In genomic region chr2:56390644-56391043, GRCh38 we compare ENCODE assay signal across 31 cellular contexts.
"Had no signal": no experiment of that assay in that cellular context is flagged by ENCODE, and none has a peak within 500 bp of the region (broad histone marks: within the 10 kb centered on the region; RNA-seq: fewer than 3 reads in every experiment).

No MANE protein-coding gene starts in this region.

- H3K27ac Mint-ChIP-seq: activated CD4-positive, alpha-beta memory T cell treated with anti-CD3 and anti-CD28 coated beads for 36 hours; activated CD4-positive, alpha-beta T cell treated with anti-CD3 and anti-CD28 coated beads for 36 hours; activated CD4-positive, alpha-beta T cell treated with anti-CD3 and anti-CD28 coated beads, Interleukin-2, amount 10 ng/mL, durations not matched to agents 24 days and 14 days; activated CD8-positive, alpha-beta memory T cell treated with anti-CD3 and anti-CD28 coated beads, Interleukin-2, amount 10 ng/mL, durations not matched to agents 7 days and 5 days; activated CD8-positive, alpha-beta T cell treated with anti-CD3 and anti-CD28 coated beads, Interleukin-2, amount 10 ng/mL, durations not matched to agents 7 days and 5 days; activated naive CD8-positive, alpha-beta T cell; activated T-helper 1 cell treated with anti-CD3 and anti-CD28 coated beads, Interleukin-12 subunit alpha, Interleukin-12 subunit beta, Interleukin-2, Interleukin-4 antibody, amounts not matched to agents 30 ng/mL and 10 ng/mL and 1 ng/mL, durations not matched to agents 14 hours and 24 hours and 36 hours; activated T-helper 2 cell treated with anti-CD3 and anti-CD28 coated beads, Interferon-gamma antibody, Interleukin-2, Interleukin-4, amounts not matched to agents 10 μg/mL and 5 μg/mL and 100 μg/mL, durations not matched to agents 14 hours and 24 hours and 36 hours; effector memory CD8-positive, alpha-beta T cell had no signal

- FAIRE-seq: astrocyte, colon had no signal

- H3K4me3 Mint-ChIP-seq: activated CD4-positive, alpha-beta memory T cell treated with anti-CD3 and anti-CD28 coated beads for 36 hours; activated CD4-positive, alpha-beta T cell treated with anti-CD3 and anti-CD28 coated beads for 36 hours; activated CD4-positive, alpha-beta T cell treated with anti-CD3 and anti-CD28 coated beads, Interleukin-2, amount 10 ng/mL, durations not matched to agents 24 days and 14 days; activated CD8-positive, alpha-beta memory T cell treated with anti-CD3 and anti-CD28 coated beads, Interleukin-2, amount 10 ng/mL, durations not matched to agents 7 days and 5 days; activated CD8-positive, alpha-beta T cell treated with anti-CD3 and anti-CD28 coated beads, Interleukin-2, amount 10 ng/mL, durations not matched to agents 7 days and 5 days; activated naive CD8-positive, alpha-beta T cell; activated T-helper 1 cell treated with anti-CD3 and anti-CD28 coated beads, Interleukin-12 subunit alpha, Interleukin-12 subunit beta, Interleukin-2, Interleukin-4 antibody, amounts not matched to agents 30 ng/mL and 10 ng/mL and 1 ng/mL, durations not matched to agents 14 hours and 24 hours and 36 hours; effector memory CD8-positive, alpha-beta T cell had no signal

- H3K9me3 ChIP-seq: esophagus squamous epithelium, gastroesophageal sphincter, heart right ventricle had no signal

- ATAC-seq: activated CD4-positive, alpha-beta T cell treated with anti-CD3 and anti-CD28 coated beads for 36 hours; activated CD8-positive, alpha-beta memory T cell treated with anti-CD3 and anti-CD28 coated beads, Interleukin-2, amount 10 ng/mL, durations not matched to agents 7 days and 5 days; activated CD8-positive, alpha-beta T cell treated with anti-CD3 and anti-CD28 coated beads, Interleukin-2, amount 10 ng/mL, durations not matched to agents 7 days and 5 days; effector memory CD8-positive, alpha-beta T cell; gastroesophageal sphincter; heart right ventricle had no signal

- H3K36me3 Mint-ChIP-seq: activated CD4-positive, alpha-beta memory T cell treated with anti-CD3 and anti-CD28 coated beads for 36 hours; activated CD8-positive, alpha-beta memory T cell treated with anti-CD3 and anti-CD28 coated beads, Interleukin-2, amount 10 ng/mL, durations not matched to agents 7 days and 5 days; activated naive CD8-positive, alpha-beta T cell had no signal

- H3K4me1 Mint-ChIP-seq: activated CD4-positive, alpha-beta T cell treated with anti-CD3 and anti-CD28 coated beads for 36 hours; activated CD4-positive, alpha-beta T cell treated with anti-CD3 and anti-CD28 coated beads, Interleukin-2, amount 10 ng/mL, durations not matched to agents 24 days and 14 days; activated CD8-positive, alpha-beta memory T cell treated with anti-CD3 and anti-CD28 coated beads, Interleukin-2, amount 10 ng/mL, durations not matched to agents 7 days and 5 days had no signal

- DNase-seq: activated CD4-positive, alpha-beta memory T cell treated with anti-CD3 and anti-CD28 coated beads for 36 hours; activated CD4-positive, alpha-beta T cell treated with anti-CD3 and anti-CD28 coated beads for 36 hours; activated CD4-positive, alpha-beta T cell treated with anti-CD3 and anti-CD28 coated beads, Interleukin-2, amount 10 ng/mL, durations not matched to agents 24 days and 14 days; activated CD4-positive, CD25-positive, alpha-beta regulatory T cell; activated CD4-positive, CD25-positive, alpha-beta regulatory T cell treated with anti-CD3 and anti-CD28 coated beads, Interleukin-2, amount 50 U/mL, for 72 hours; activated CD8-positive, alpha-beta memory T cell treated with anti-CD3 and anti-CD28 coated beads, Interleukin-2, amount 10 ng/mL, durations not matched to agents 7 days and 5 days; activated CD8-positive, alpha-beta memory T cell treated with anti-CD3 and anti-CD28 coated beads, Interleukin-2, amount 50 U/mL, for 4 hours; activated CD8-positive, alpha-beta T cell treated with anti-CD3 and anti-CD28 coated beads, Interleukin-2, amount 10 ng/mL, durations not matched to agents 7 days and 5 days; activated gamma-delta T cell; activated naive CD4-positive, alpha-beta T cell; activated naive CD4-positive, alpha-beta T cell treated with anti-CD3 and anti-CD28 coated beads, Interleukin-2, amount 50 U/mL, for 16 hours; activated T-cell treated with anti-CD3 and anti-CD28 coated beads, Interleukin-2, amount 50 U/mL, for 1 hour; activated T-cell treated with anti-CD3 and anti-CD28 coated beads, Interleukin-2, amount 50 U/mL, for 48 hours; amniotic stem cell; anterior cingulate cortex; caudate nucleus; cortex of kidney; dermis blood vessel endothelial cell; effector CD4-positive, alpha-beta T cell; effector memory CD8-positive, alpha-beta T cell; esophagus squamous epithelium; foreskin melanocyte; heart right ventricle; T-helper 2 cell had no signal

- H3K27me3 Mint-ChIP-seq: activated CD4-positive, alpha-beta memory T cell treated with anti-CD3 and anti-CD28 coated beads for 36 hours; activated CD4-positive, alpha-beta T cell treated with anti-CD3 and anti-CD28 coated beads for 36 hours; activated CD4-positive, alpha-beta T cell treated with anti-CD3 and anti-CD28 coated beads, Interleukin-2, amount 10 ng/mL, durations not matched to agents 24 days and 14 days; activated CD8-positive, alpha-beta memory T cell treated with anti-CD3 and anti-CD28 coated beads, Interleukin-2, amount 10 ng/mL, durations not matched to agents 7 days and 5 days; activated naive CD8-positive, alpha-beta T cell; effector memory CD8-positive, alpha-beta T cell had no signal

- H3K4me1 ChIP-seq: esophagus squamous epithelium, gastroesophageal sphincter, heart right ventricle had no signal

- H3K36me3 ChIP-seq: esophagus squamous epithelium, gastroesophageal sphincter, heart right ventricle had no signal

- H3K27ac ChIP-seq: epithelial cell of prostate, esophagus squamous epithelium, gastroesophageal sphincter, heart right ventricle had no signal

- H3K4me3 ChIP-seq: esophagus squamous epithelium, gastroesophageal sphincter, heart right ventricle had no signal

- H3K27me3 ChIP-seq: esophagus squamous epithelium, gastroesophageal sphincter, heart right ventricle had no signal

- H3K9me3 Mint-ChIP-seq: activated CD4-positive, alpha-beta T cell treated with anti-CD3 and anti-CD28 coated beads, Interleukin-2, amount 10 ng/mL, durations not matched to agents 24 days and 14 days; activated T-helper 1 cell treated with anti-CD3 and anti-CD28 coated beads, Interleukin-12 subunit alpha, Interleukin-12 subunit beta, Interleukin-2, Interleukin-4 antibody, amounts not matched to agents 30 ng/mL and 10 ng/mL and 1 ng/mL, durations not matched to agents 14 hours and 24 hours and 36 hours had no signal
